13 cellular contexts compared by ENCODE assay signal in the genomic region with DNA sequence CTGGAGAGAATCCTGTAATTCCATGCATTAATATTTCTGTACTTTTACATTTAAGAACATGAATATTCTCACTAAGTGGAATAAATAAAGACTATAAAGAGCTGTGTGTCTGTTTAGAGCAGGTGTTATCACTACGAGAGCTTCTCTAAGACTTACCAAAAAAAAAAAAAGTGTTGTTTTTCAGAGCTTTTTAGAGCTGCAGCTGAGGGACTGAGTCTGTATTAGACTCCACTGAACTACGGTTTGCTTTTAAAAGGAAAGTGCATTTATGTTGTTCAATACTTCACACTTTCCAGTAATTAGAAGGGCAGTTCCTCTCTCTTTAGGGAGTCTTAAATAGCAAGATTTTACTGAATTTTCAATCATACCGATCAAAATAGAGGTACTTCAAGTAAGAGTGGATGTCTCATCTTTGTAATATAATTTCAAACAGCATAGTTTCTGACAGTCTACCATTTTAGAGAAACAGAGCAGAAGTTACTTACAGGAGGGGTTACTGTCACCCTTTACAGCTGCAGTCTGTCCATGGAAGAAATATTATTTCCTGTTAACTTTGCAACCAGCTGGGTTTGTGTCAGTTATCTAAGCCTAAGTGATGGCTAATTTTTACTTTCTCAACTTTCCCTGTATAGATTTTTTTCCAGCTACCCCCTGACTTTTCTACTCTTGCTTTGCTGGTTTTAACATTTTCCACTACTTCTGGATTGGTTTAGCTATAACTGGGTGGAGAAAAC. TPM values are rescaled to one million over a fixed set of nuclear protein-coding genes. Genes with fewer than 3 reads are reported as not detected.
DNase-seq lines count a peak whose midpoint lies in the region; ATAC-seq and TF ChIP-seq lines count a peak whose summit lies in the region.
"Had no signal": no experiment of that assay in that cellular context is flagged by ENCODE, and none has a peak within 500 bp of the region (broad histone marks: within the 10 kb centered on the region; RNA-seq: fewer than 3 reads in every experiment).

No MANE protein-coding gene starts in this region.

- TF ChIP-seq POLR2A in NB4 (IDR thresholded peaks at IDR 0.05; ENCODE audit: extremely low read depth, insufficient read length) (no peak), thyroid gland (IDR thresholded peaks at IDR 0.05) (no peak)

- peaks cover 75% of the 10 kb centered on the region for H3K36me3 Mint-ChIP-seq in dendritic cell treated with granulocyte-macrophage colony-stimulating factor and Interleukin-4, amounts not matched to agents 40 ng/mL and 50 ng/mL, for 4 days (ENCODE audit: low read depth)
- peaks cover 5 to 7% of the 10 kb centered on the region in 2 donors for H3K36me3 Mint-ChIP-seq in activated naive CD4-positive, alpha-beta T cell treated with anti-CD3 and anti-CD28 coated beads, Interleukin-2, amount 50 U/mL, for 72 hours
- H3K36me3 Mint-ChIP-seq: mesothelial cell of epicardium had no signal

- no peaks in the 10 kb centered on the region for H3K27me3 Mint-ChIP-seq in dendritic cell treated with granulocyte-macrophage colony-stimulating factor and Interleukin-4, amounts not matched to agents 40 ng/mL and 50 ng/mL, for 4 days

- intact Hi-C loops in dendritic cell treated with granulocyte-macrophage colony-stimulating factor and Interleukin-4, amounts not matched to agents 40 ng/mL and 50 ng/mL, for 4 days (cut with micrococcal nuclease): no loop called here
- intact Hi-C loops in thyroid gland (cut with DNase I): no loop called here

- POLR2A ChIA-PET in HEK293T (lab: Yijun Ruan, JAX): no interaction called here

- H3K27ac ChIP-seq in thyroid gland: peak overlapping the region; percentile 76 to 95 (median 94)
- H3K27ac ChIP-seq: C4-2B, right atrium auricular region, uterus had no signal

- H3K9me3 ChIP-seq in thyroid gland: no peaks in the 10 kb centered on the region
- H3K9me3 ChIP-seq: right atrium auricular region, uterus had no signal

- DNase-seq in SIG-M5 treated with dmso at 0.1 percent for 504 hours (lab: John Stamatoyannopoulos, UW; ENCODE audit: unreplicated experiment): peak; percentile 58
- no peak for DNase-seq in SIG-M5 (lab: John Stamatoyannopoulos, UW)
- DNase-seq in NB4 (ENCODE audit: low read depth): peak; percentile 60
- no peak for DNase-seq in thyroid gland
- DNase-seq in HEK293T (ENCODE audit: extremely low spot score): no peak
- no peak for DNase-seq in activated naive CD4-positive, alpha-beta T cell treated with anti-CD3 and anti-CD28 coated beads, Interleukin-2, amount 50 U/mL, for 72 hours (ENCODE audit: low spot score in 2 of 2)
- DNase-seq: activated CD4-positive, alpha-beta T cell treated with anti-CD3 and anti-CD28 coated beads, Interleukin-2, amount 10 ng/mL, durations not matched to agents 7 days and 5 days; uterus had no signal

- 29 to 31% methylated on average over 3 of the region's 3 CpGs for WGBS in thyroid gland, 2 donors

- TF ChIP-seq CTCF in NB4 (IDR thresholded peaks at IDR 0.05; ENCODE audit: low read depth, low read length): no peak
- TF ChIP-seq CTCF in thyroid gland (IDR thresholded peaks at IDR 0.05): no peak

- H3K27ac Mint-ChIP-seq in dendritic cell treated with granulocyte-macrophage colony-stimulating factor and Interleukin-4, amounts not matched to agents 40 ng/mL and 50 ng/mL, for 4 days: peak overlapping the region; percentile 100
- H3K27ac Mint-ChIP-seq in activated naive CD4-positive, alpha-beta T cell treated with anti-CD3 and anti-CD28 coated beads, Interleukin-2, amount 50 U/mL, for 72 hours: no peak overlapping the region
- H3K27ac Mint-ChIP-seq: activated CD4-positive, alpha-beta T cell treated with anti-CD3 and anti-CD28 coated beads, Interleukin-2, amount 10 ng/mL, durations not matched to agents 7 days and 5 days; mesothelial cell of epicardium had no signal

- H3K4me3 Mint-ChIP-seq in dendritic cell treated with granulocyte-macrophage colony-stimulating factor and Interleukin-4, amounts not matched to agents 40 ng/mL and 50 ng/mL, for 4 days: peak overlapping the region; percentile 97
- H3K4me3 Mint-ChIP-seq: activated CD4-positive, alpha-beta T cell treated with anti-CD3 and anti-CD28 coated beads, Interleukin-2, amount 10 ng/mL, durations not matched to agents 7 days and 5 days; mesothelial cell of epicardium had no signal

- peaks cover 50 to 54% of the 10 kb centered on the region in 2 donors for H3K4me1 ChIP-seq in thyroid gland
- H3K4me1 ChIP-seq: uterus had no signal

- H3K4me1 Mint-ChIP-seq in dendritic cell treated with granulocyte-macrophage colony-stimulating factor and Interleukin-4, amounts not matched to agents 40 ng/mL and 50 ng/mL, for 4 days (ENCODE audit: low read depth): peaks cover 74% of the 10 kb centered on the region

- no peaks in the 10 kb centered on the region for H3K36me3 ChIP-seq in thyroid gland
- H3K36me3 ChIP-seq: right atrium auricular region, uterus had no signal

- no peaks in the 10 kb centered on the region for H3K27me3 ChIP-seq in thyroid gland

- no peak for ATAC-seq in GM21529 (IDR thresholded peaks at IDR 0.05; ENCODE audit: unreplicated experiment)
- no peak for ATAC-seq in activated naive CD4-positive, alpha-beta T cell treated with anti-CD3 and anti-CD28 coated beads, Interleukin-2, amount 50 U/mL, for 72 hours

- H3K9me3 Mint-ChIP-seq in dendritic cell treated with granulocyte-macrophage colony-stimulating factor and Interleukin-4, amounts not matched to agents 40 ng/mL and 50 ng/mL, for 4 days: no peaks in the 10 kb centered on the region
- H3K9me3 Mint-ChIP-seq in activated naive CD4-positive, alpha-beta T cell treated with anti-CD3 and anti-CD28 coated beads, Interleukin-2, amount 50 U/mL, for 72 hours: no peaks in the 10 kb centered on the region
- H3K9me3 Mint-ChIP-seq: activated CD4-positive, alpha-beta T cell treated with anti-CD3 and anti-CD28 coated beads, Interleukin-2, amount 10 ng/mL, durations not matched to agents 7 days and 5 days; mesothelial cell of epicardium had no signal

- H3K4me3 ChIP-seq in NB4 (ENCODE audit: low read depth, low read length) (peak overlapping the region; percentile 83), thyroid gland (replicated peaks in 1 of 3) (peak overlapping the region in 2 of 3 donors; percentile 31 to 41)
- H3K4me3 ChIP-seq: right atrium auricular region, uterus had no signal

- CTCF ChIA-PET in HEK293T (lab: Yijun Ruan, JAX): interaction anchor here (0.6 kb wide), 1 partner anchor 22 kb away, joined by 3 read pairs; no protein-coding TSS in a partner anchor

TF ChIP-seq in HEK293T, 16 proteins besides CTCF, POLR2A, EP300 and RAD21:
- TF ChIP-seq L3MBTL2 (conservative IDR thresholded peaks at IDR 0.05) (no peak), TARDBP (IDR thresholded peaks at IDR 0.05) (no peak)

RNA-seq across cellular contexts. Expression of a gene that starts 2.4 kb away (rescaled TPM):
- total RNA-seq in thyroid gland: 100 to 1,000 TPM in 1 of 4 donors, 10 to 100 TPM in 3; 50.7 to 107 (median 87.1) TPM
- under 1 TPM; 0.16 to 0.29 TPM for total RNA-seq in activated naive CD4-positive, alpha-beta T cell treated with anti-CD3 and anti-CD28 coated beads, Interleukin-2, amount 50 U/mL, for 72 hours

Comparison
In these comparisons a context has a peak if more than half of its experiments do, and no peak if none do; other contexts are left out.
1. DNase-seq: peak in SIG-M5 treated with dmso at 0.1 percent for 504 hours (single experiment) and NB4 (single experiment); none in SIG-M5 (single experiment), thyroid gland (0 of 2), HEK293T (single experiment) and activated naive CD4-positive, alpha-beta T cell treated with anti-CD3 and anti-CD28 coated beads, Interleukin-2, amount 50 U/mL, for 72 hours (0 of 2).
2. RNA of a gene that starts 2.4 kb away (total RNA-seq): 50.7 to 107 TPM in thyroid gland; 0.16 to 0.29 TPM in activated naive CD4-positive, alpha-beta T cell treated with anti-CD3 and anti-CD28 coated beads, Interleukin-2, amount 50 U/mL, for 72 hours; every median in the first group is over 10 times any median in the second.